In genomic region chr7:105244594-105244993, GRCh38 we compare ENCODE assay signal across 18 cellular contexts.
"Had no signal": no experiment of that assay in that cellular context is flagged by ENCODE, and none has a peak within 500 bp of the region (broad histone marks: within the 10 kb centered on the region; RNA-seq: fewer than 3 reads in every experiment).

No MANE protein-coding gene starts in this region.

- H3K27ac ChIP-seq: ascending aorta, neutrophil had no signal

- H3K4me2 ChIP-seq: smooth muscle cell had no signal

- H3K9me3 ChIP-seq: ascending aorta, neutrophil, upper lobe of left lung had no signal

- H3K4me3 ChIP-seq: ascending aorta, smooth muscle cell had no signal

- H3K27me3 ChIP-seq: ascending aorta, dorsolateral prefrontal cortex, neutrophil, upper lobe of left lung had no signal

- ATAC-seq: activated CD4-positive, alpha-beta T cell treated with anti-CD3 and anti-CD28 coated beads for 36 hours; activated CD8-positive, alpha-beta memory T cell treated with anti-CD3 and anti-CD28 coated beads, Interleukin-2, amount 10 ng/mL, durations not matched to agents 7 days and 5 days; activated naive CD8-positive, alpha-beta T cell treated with anti-CD3 and anti-CD28 coated beads, Interleukin-2, amount 50 U/mL, for 24 hours; naive thymus-derived CD8-positive, alpha-beta T cell; stimulated activated naive CD8-positive, alpha-beta T cell treated with anti-CD3 and anti-CD28 coated beads, Interleukin-15, Interleukin-2, amounts not matched to agents 100 U/mL and 50 U/mL, for 24 hours had no signal

- DNase-seq: activated CD4-positive, alpha-beta memory T cell treated with anti-CD3 and anti-CD28 coated beads for 36 hours; activated CD4-positive, alpha-beta T cell treated with anti-CD3 and anti-CD28 coated beads for 36 hours; activated CD8-positive, alpha-beta memory T cell treated with anti-CD3 and anti-CD28 coated beads, Interleukin-2, amount 10 ng/mL, durations not matched to agents 7 days and 5 days; activated naive CD4-positive, alpha-beta T cell treated with anti-CD3 and anti-CD28 coated beads for 36 hours; activated naive CD8-positive, alpha-beta T cell treated with anti-CD3 and anti-CD28 coated beads, Interleukin-2, amount 50 U/mL, for 24 hours; activated T-cell treated with anti-CD3 and anti-CD28 coated beads, Interleukin-2, amount 50 U/mL, for 1 hour; dorsolateral prefrontal cortex; endodermal cell; hypothalamus; mammary epithelial cell; naive thymus-derived CD8-positive, alpha-beta T cell; stimulated activated CD4-positive, alpha-beta T cell treated with anti-CD3 and anti-CD28 coated beads, Interleukin-4, amount 100 ng/mL, for 4 hours; stimulated activated naive CD8-positive, alpha-beta T cell treated with anti-CD3 and anti-CD28 coated beads, Interleukin-15, Interleukin-2, amounts not matched to agents 100 U/mL and 50 U/mL, for 24 hours had no signal

- H3K36me3 ChIP-seq: ascending aorta, neutrophil, upper lobe of left lung had no signal

- FAIRE-seq: bronchial epithelial cell had no signal
